In the genomic region with DNA sequence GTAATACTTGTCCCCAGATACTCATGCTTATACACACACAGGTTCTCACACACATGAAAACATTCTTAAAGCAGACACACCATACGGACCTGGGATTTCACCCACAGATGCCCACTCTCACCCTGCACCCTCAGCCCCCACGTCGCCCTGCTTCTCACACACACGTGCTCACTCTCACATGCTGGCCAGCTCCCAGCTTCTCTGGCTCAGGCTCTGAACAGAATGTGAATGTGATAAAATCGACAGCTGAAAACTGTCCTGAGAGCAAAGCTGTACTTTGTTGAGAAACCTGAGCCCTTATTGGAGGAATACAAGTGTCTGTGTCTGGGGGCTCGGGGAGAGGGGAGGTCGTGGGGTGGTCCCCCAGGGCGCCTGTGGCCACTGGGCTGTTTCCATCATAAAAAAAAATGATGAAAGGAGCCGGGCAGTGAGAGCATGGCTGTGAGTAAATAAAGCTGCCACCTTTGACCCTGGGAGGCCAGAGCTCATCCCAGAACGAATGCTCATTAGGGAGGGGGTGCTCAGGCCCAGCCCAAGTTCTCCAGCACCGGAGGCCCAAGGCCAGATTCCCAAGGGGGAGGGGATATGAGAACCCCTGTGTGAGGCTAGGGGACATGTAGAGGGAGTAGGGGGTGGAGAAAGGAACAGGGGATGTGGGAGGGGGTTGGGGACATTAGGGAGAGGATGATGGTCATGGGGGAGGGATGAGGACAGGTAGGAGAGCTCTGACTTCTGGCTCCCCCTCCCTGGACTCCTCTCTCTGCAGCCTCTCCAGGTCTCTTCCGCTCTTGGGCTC, we compare ENCODE assay signal across 23 cellular contexts. TPM values are rescaled to one million over a fixed set of nuclear protein-coding genes. Genes with fewer than 3 reads are reported as not detected.
"Had no signal": no experiment of that assay in that cellular context is flagged by ENCODE, and none has a peak within 500 bp of the region (broad histone marks: within the 10 kb centered on the region; RNA-seq: fewer than 3 reads in every experiment).

No MANE protein-coding gene starts in this region.

- H3K36me3 ChIP-seq: brain microvascular endothelial cell, heart left ventricle, ovary, sigmoid colon, tibial artery, vagina had no signal

- H3K4me1 Mint-ChIP-seq: activated B cell treated with CpG ODN at 0.5 μM for 24 hours; activated CD4-positive, alpha-beta T cell treated with anti-CD3 and anti-CD28 coated beads, Interleukin-2, amount 10 ng/mL, durations not matched to agents 24 days and 14 days; activated T-helper 17 cell treated with anti-CD3 and anti-CD28 coated beads, Interleukin-2, amount 50 U/mL, for 72 hours; central memory CD8-positive, alpha-beta T cell; immature natural killer cell had no signal

- H3K27me3 ChIP-seq: ovary, vagina had no signal

- H3K9me3 Mint-ChIP-seq: activated B cell treated with CpG ODN at 0.5 μM for 24 hours; activated CD4-positive, alpha-beta T cell treated with anti-CD3 and anti-CD28 coated beads, Interleukin-2, amount 10 ng/mL, durations not matched to agents 24 days and 14 days; activated T-helper 17 cell treated with anti-CD3 and anti-CD28 coated beads, Interleukin-2, amount 50 U/mL, for 72 hours; central memory CD8-positive, alpha-beta T cell; neural crest cell; stimulated activated naive B cell treated with anti-CD40 and anti-IgM and Interleukin-4, amounts not matched to agents 10 μg/mL and 1 μg/mL and 100 μg/mL, for 72 hours; T-helper 1 cell treated with Interleukin-12 subunit alpha and Interleukin-12 subunit beta and Interleukin-4 antibody, amounts not matched to agents 30 μg/mL and 1 μg/mL, for 36 hours had no signal

- H3K4me1 ChIP-seq: heart left ventricle, sigmoid colon, tibial artery, vagina had no signal

- H3K4me3 Mint-ChIP-seq: activated B cell treated with CpG ODN at 0.5 μM for 24 hours; activated CD4-positive, alpha-beta T cell treated with anti-CD3 and anti-CD28 coated beads, Interleukin-2, amount 10 ng/mL, durations not matched to agents 24 days and 14 days; activated T-helper 17 cell treated with anti-CD3 and anti-CD28 coated beads, Interleukin-2, amount 50 U/mL, for 72 hours; central memory CD8-positive, alpha-beta T cell; immature natural killer cell; neural crest cell; stimulated activated naive B cell treated with anti-CD40 and anti-IgM and Interleukin-4, amounts not matched to agents 10 μg/mL and 1 μg/mL and 100 μg/mL, for 72 hours; T-helper 1 cell treated with Interleukin-12 subunit alpha and Interleukin-12 subunit beta and Interleukin-4 antibody, amounts not matched to agents 30 μg/mL and 1 μg/mL, for 36 hours had no signal

- H3K27ac Mint-ChIP-seq: activated B cell treated with CpG ODN at 0.5 μM for 24 hours; activated CD4-positive, alpha-beta T cell treated with anti-CD3 and anti-CD28 coated beads, Interleukin-2, amount 10 ng/mL, durations not matched to agents 24 days and 14 days; activated T-helper 17 cell treated with anti-CD3 and anti-CD28 coated beads, Interleukin-2, amount 50 U/mL, for 72 hours; immature natural killer cell; stimulated activated naive B cell treated with anti-CD40 and anti-IgM and Interleukin-4, amounts not matched to agents 10 μg/mL and 1 μg/mL and 100 μg/mL, for 72 hours; T-helper 1 cell treated with Interleukin-12 subunit alpha and Interleukin-12 subunit beta and Interleukin-4 antibody, amounts not matched to agents 30 μg/mL and 1 μg/mL, for 36 hours had no signal

- DNase-seq: activated B cell treated with CpG ODN at 0.5 μM for 24 hours; activated CD4-positive, alpha-beta T cell treated with anti-CD3 and anti-CD28 coated beads, Interleukin-2, amount 10 ng/mL, durations not matched to agents 24 days and 14 days; activated naive CD4-positive, alpha-beta T cell treated with Interleukin-2 at 50 U/mL for 16 hours; anterior cingulate cortex; brain microvascular endothelial cell; effector memory CD4-positive, alpha-beta T cell; heart left ventricle; immature natural killer cell; midbrain; ovary; sigmoid colon; stimulated activated naive B cell treated with anti-CD40 and anti-IgM and Interleukin-4, amounts not matched to agents 10 μg/mL and 1 μg/mL and 100 μg/mL, for 72 hours; tibial artery had no signal

- H3K27ac ChIP-seq: brain microvascular endothelial cell, epithelial cell of prostate, heart left ventricle, ovary, sigmoid colon, tibial artery, vagina had no signal

- H3K36me3 Mint-ChIP-seq: immature natural killer cell; stimulated activated naive B cell treated with anti-CD40 and anti-IgM and Interleukin-4, amounts not matched to agents 10 μg/mL and 1 μg/mL and 100 μg/mL, for 72 hours had no signal

- H3K9me3 ChIP-seq: heart left ventricle, ovary, sigmoid colon, tibial artery, vagina had no signal

- H3K4me3 ChIP-seq: heart left ventricle, ovary, sigmoid colon, tibial artery, vagina had no signal

- ATAC-seq: activated T-helper 17 cell treated with anti-CD3 and anti-CD28 coated beads, Interleukin-2, amount 50 U/mL, for 72 hours; heart left ventricle; stimulated activated naive B cell treated with anti-CD40 and anti-IgM and Interleukin-4, amounts not matched to agents 10 μg/mL and 1 μg/mL and 100 μg/mL, for 72 hours had no signal

RNA-seq across cellular contexts. Expression of a gene that starts 18.1 kb away (rescaled TPM):
- total RNA-seq: activated B cell treated with CpG ODN at 0.5 μM for 24 hours; activated CD4-positive, alpha-beta T cell treated with anti-CD3 and anti-CD28 coated beads, Interleukin-2, amount 10 ng/mL, durations not matched to agents 24 days and 14 days; activated T-helper 17 cell treated with anti-CD3 and anti-CD28 coated beads, Interleukin-2, amount 50 U/mL, for 72 hours; fibroblast of lung; frontal cortex; lung microvascular endothelial cell; myocyte; ovary; sigmoid colon; vagina had no signal
- polyA plus RNA-seq: fibroblast of lung, immature natural killer cell, ovary had no signal

RNA-seq across cellular contexts. Expression of a gene that starts 51.2 kb away (rescaled TPM):
- polyA plus RNA-seq: immature natural killer cell had no signal
